29 cellular contexts compared by ENCODE assay signal in the genomic region with DNA sequence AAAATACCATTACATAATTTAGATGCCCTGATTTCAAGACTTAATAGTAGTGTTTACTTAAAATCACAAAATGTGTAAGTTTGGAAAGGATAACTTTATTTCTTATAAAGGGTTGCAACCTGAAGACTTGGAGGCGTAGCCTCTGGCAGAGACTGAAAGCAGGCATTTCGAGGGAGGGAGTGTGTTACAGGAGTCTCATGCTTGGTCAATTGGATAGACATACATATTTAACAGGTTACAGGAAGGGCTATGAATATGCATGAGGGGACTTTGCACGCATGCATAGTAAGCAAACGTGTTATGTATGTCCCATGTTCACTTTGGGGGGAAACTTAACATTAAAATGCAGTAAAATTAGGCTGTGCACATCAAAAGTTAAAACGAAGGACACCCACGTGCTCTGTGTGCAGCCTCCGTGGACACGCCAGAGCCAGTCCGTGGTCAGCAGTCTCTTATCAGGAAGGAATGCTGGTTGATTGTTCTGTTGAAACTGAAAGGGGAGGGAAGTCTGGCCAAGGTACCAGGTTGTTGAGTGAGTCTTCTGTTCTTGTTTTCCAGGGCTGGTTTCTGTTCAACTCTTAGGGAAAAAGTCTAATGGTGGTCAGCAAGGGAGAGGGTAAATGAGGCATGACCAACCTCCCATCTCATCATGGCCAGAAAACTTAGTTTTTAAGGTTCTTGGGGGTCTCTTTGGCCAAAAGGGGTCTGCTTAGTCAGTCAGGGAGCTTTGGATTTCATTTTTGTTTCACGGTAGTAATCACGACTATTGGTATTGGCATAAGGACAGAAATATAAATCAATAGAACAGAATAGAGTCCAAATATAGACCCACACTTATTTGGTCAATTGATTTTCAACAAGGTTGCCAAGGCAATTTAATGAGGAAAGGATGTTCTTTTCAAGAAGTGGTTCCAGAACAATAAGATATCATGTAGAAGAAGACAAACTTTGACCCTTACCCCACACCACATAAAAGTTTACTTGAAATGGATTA.
DNase-seq lines count a peak whose midpoint lies in the region; ATAC-seq and TF ChIP-seq lines count a peak whose summit lies in the region.
"Had no signal": no experiment of that assay in that cellular context is flagged by ENCODE, and none has a peak within 500 bp of the region (broad histone marks: within the 10 kb centered on the region; RNA-seq: fewer than 3 reads in every experiment).

No MANE protein-coding gene starts in this region.

- H3K27me3 ChIP-seq in IMR-90 (ENCODE audit: control insufficient read depth, insufficient read depth, low read length): no peaks in the 10 kb centered on the region
- no peaks in the 10 kb centered on the region for H3K27me3 ChIP-seq in body of pancreas
- H3K27me3 ChIP-seq in lower lobe of right lung (ENCODE audit: low read depth): no peaks in the 10 kb centered on the region
- H3K27me3 ChIP-seq: ascending aorta, dorsolateral prefrontal cortex, heart right ventricle, Peyer's patch, SJSA1 had no signal

- no peak overlapping the region for H3K18ac ChIP-seq in IMR-90 (ENCODE audit: low read depth, low read length)

- no peaks in the 10 kb centered on the region for H3K36me3 ChIP-seq in IMR-90 (ENCODE audit: control insufficient read depth, insufficient read depth, low read length)
- no peaks in the 10 kb centered on the region for H3K36me3 ChIP-seq in body of pancreas (replicated peaks in 1 of 2; ENCODE audit: insufficient read depth in 1 of 2, low read depth in 2 of 2)
- H3K36me3 ChIP-seq in lower lobe of right lung: no peaks in the 10 kb centered on the region
- H3K36me3 ChIP-seq: ascending aorta, heart right ventricle, Peyer's patch, SJSA1, thoracic aorta had no signal

- H2AK5ac ChIP-seq in IMR-90 (ENCODE audit: low read depth, low read length): peak overlapping the region; percentile 26; the same call in 1 of the 2 replicates

- dilution Hi-C loops in IMR-90 (cut with HindIII; ENCODE audit: low sequenced_read_pairs, unreplicated experiment): no loop called here

- H4K91ac ChIP-seq in IMR-90 (ENCODE audit: insufficient read depth, low read depth, low read length): no peak overlapping the region

- H4K8ac ChIP-seq in IMR-90 (ENCODE audit: low read depth in 2 of 2, low read length in 2 of 2): no peak overlapping the region

- no peaks in the 10 kb centered on the region for H3K4me1 Mint-ChIP-seq in activated naive CD8-positive, alpha-beta T cell treated with anti-CD3 and anti-CD28 coated beads, Interleukin-2, amount 50 U/mL, for 24 hours
- H3K4me1 Mint-ChIP-seq: activated T-helper 17 cell treated with anti-CD3 and anti-CD28 coated beads, Interleukin-2, amount 50 U/mL, for 72 hours; central memory CD8-positive, alpha-beta T cell; T-cell had no signal

- TF ChIP-seq POLR2A in IMR-90 (IDR thresholded peaks at IDR 0.05; ENCODE audit: low read depth, low read length) (no peak), body of pancreas (IDR thresholded peaks at IDR 0.05) (peak in 1 of 3 donors; percentile 29)

- peaks cover 15% of the 10 kb centered on the region for H3K9me3 Mint-ChIP-seq in activated naive CD8-positive, alpha-beta T cell treated with anti-CD3 and anti-CD28 coated beads, Interleukin-2, amount 50 U/mL, for 24 hours
- H3K9me3 Mint-ChIP-seq: activated naive CD4-positive, alpha-beta T cell treated with anti-CD3 and anti-CD28 coated beads, Interleukin-2, amount 50 U/mL, for 72 hours; central memory CD8-positive, alpha-beta T cell had no signal

- no peaks in the 10 kb centered on the region for H3K36me3 Mint-ChIP-seq in activated naive CD8-positive, alpha-beta T cell treated with anti-CD3 and anti-CD28 coated beads, Interleukin-2, amount 50 U/mL, for 24 hours (ENCODE audit: low read depth)
- H3K36me3 Mint-ChIP-seq: activated CD4-positive, alpha-beta memory T cell treated with anti-CD3 and anti-CD28 coated beads for 36 hours; activated naive CD4-positive, alpha-beta T cell treated with anti-CD3 and anti-CD28 coated beads, Interleukin-2, amount 50 U/mL, for 72 hours; T-cell had no signal

- ATAC-seq in IMR-90 (ENCODE audit: low read depth) (no peak), body of pancreas (peak; percentile 96), lower lobe of right lung (peak; percentile 74 to 93), HG02588 (IDR thresholded peaks at IDR 0.05; ENCODE audit: unreplicated experiment) (no peak)
- ATAC-seq in activated naive CD8-positive, alpha-beta T cell treated with anti-CD3 and anti-CD28 coated beads, Interleukin-2, amount 50 U/mL, for 24 hours: no peak
- ATAC-seq: activated naive CD4-positive, alpha-beta T cell treated with anti-CD3 and anti-CD28 coated beads, Interleukin-2, amount 50 U/mL, for 72 hours; activated T-helper 17 cell treated with anti-CD3 and anti-CD28 coated beads, Interleukin-2, amount 50 U/mL, for 72 hours; HCT116; T-cell had no signal

- no peak overlapping the region for H2BK120ac ChIP-seq in IMR-90 (ENCODE audit: low read depth, low read length)

- no peak overlapping the region for H2BK20ac ChIP-seq in IMR-90 (ENCODE audit: low read depth, low read length)

- no peak overlapping the region for H3K27ac Mint-ChIP-seq in activated naive CD8-positive, alpha-beta T cell treated with anti-CD3 and anti-CD28 coated beads, Interleukin-2, amount 50 U/mL, for 24 hours
- H3K27ac Mint-ChIP-seq: activated CD4-positive, alpha-beta memory T cell treated with anti-CD3 and anti-CD28 coated beads for 36 hours; activated naive CD4-positive, alpha-beta T cell treated with anti-CD3 and anti-CD28 coated beads, Interleukin-2, amount 50 U/mL, for 72 hours; activated T-helper 17 cell treated with anti-CD3 and anti-CD28 coated beads, Interleukin-2, amount 50 U/mL, for 72 hours; T-cell had no signal

- no peak overlapping the region for H3K23ac ChIP-seq in IMR-90 (ENCODE audit: low read depth, low read length)

- DNase-seq in IMR-90: no peak
- DNase-seq in body of pancreas: peak; percentile 41 to 70 (median 62)
- no peak for DNase-seq in lower lobe of right lung
- DNase-seq in renal cortical epithelial cell (ENCODE audit: low read depth): peak; percentile 58
- no peak for DNase-seq in activated naive CD8-positive, alpha-beta T cell treated with anti-CD3 and anti-CD28 coated beads, Interleukin-2, amount 50 U/mL, for 24 hours
- DNase-seq in activated CD4-positive, alpha-beta T cell treated with anti-CD3 and anti-CD28 coated beads, Interleukin-2, amount 50 U/mL, for 1 hour: no peak
- no peak for DNase-seq in NCI-H524 (lab: John Stamatoyannopoulos, UW)
- DNase-seq: activated CD4-positive, alpha-beta memory T cell treated with anti-CD3 and anti-CD28 coated beads for 36 hours; activated CD8-positive, alpha-beta memory T cell treated with anti-CD3 and anti-CD28 coated beads, Interleukin-2, amount 50 U/mL, for 48 hours; C1 segment of cervical spinal cord; dorsolateral prefrontal cortex; heart right ventricle; NCI-H1436 treated with DMSO at 0.1 percent for 48 hours; NCI-H510A treated with DMSO at 0.1 percent for 48 hours; nucleus accumbens; Peyer's patch; right cardiac atrium; stimulated activated CD4-positive, alpha-beta T cell treated with anti-CD3 and anti-CD28 coated beads, Interleukin-12 subunit alpha, Interleukin-12 subunit beta, amount 100 ng/mL, for 4 hours; stimulated activated CD4-positive, alpha-beta T cell treated with anti-CD3 and anti-CD28 coated beads, Interleukin-4, amount 100 ng/mL, for 4 hours; stimulated activated naive CD4-positive, alpha-beta T cell; T-cell had no signal

- H3K4me3 Mint-ChIP-seq in activated naive CD8-positive, alpha-beta T cell treated with anti-CD3 and anti-CD28 coated beads, Interleukin-2, amount 50 U/mL, for 24 hours: no peak overlapping the region
- H3K4me3 Mint-ChIP-seq: activated CD4-positive, alpha-beta memory T cell treated with anti-CD3 and anti-CD28 coated beads for 36 hours; activated T-helper 17 cell treated with anti-CD3 and anti-CD28 coated beads, Interleukin-2, amount 50 U/mL, for 72 hours; central memory CD8-positive, alpha-beta T cell; T-cell had no signal

- H3K4me1 ChIP-seq in IMR-90 (ENCODE audit: control insufficient read depth, insufficient read depth, low read length): peaks cover 8% of the 10 kb centered on the region
- peaks cover 10% of the 10 kb centered on the region for H3K4me1 ChIP-seq in body of pancreas
- no peaks in the 10 kb centered on the region for H3K4me1 ChIP-seq in lower lobe of right lung
- H3K4me1 ChIP-seq: ascending aorta, Peyer's patch had no signal

- no peak overlapping the region for H4K5ac ChIP-seq in IMR-90 (ENCODE audit: low read depth, low read length)

- TF ChIP-seq RAD21 in IMR-90 (IDR thresholded peaks at IDR 0.05; ENCODE audit: low read length): no peak

- H2AK9ac ChIP-seq in IMR-90 (replicated peaks; ENCODE audit: low read depth, low read length, poor library complexity): no peak overlapping the region

- BruUV-seq in IMR-90 (replicated peaks; lab: Mats Ljungman, UMichigan): no TSS peak

- no peak overlapping the region for H3K4ac ChIP-seq in IMR-90 (ENCODE audit: low read depth, low read length)

- H2BK15ac ChIP-seq in IMR-90 (ENCODE audit: low read depth, low read length): no peak overlapping the region

- H3K4me3 ChIP-seq in IMR-90 (ENCODE audit: insufficient read depth, low read depth, low read length) (no peak overlapping the region), body of pancreas (no peak overlapping the region), lower lobe of right lung (no peak overlapping the region)
- H3K4me3 ChIP-seq: ascending aorta, dorsolateral prefrontal cortex, heart right ventricle, Peyer's patch, SJSA1, thoracic aorta had no signal

- WGBS in IMR-90 (ENCODE audit: extremely low coverage in 2 of 2, insufficient read length in 1 of 2), 2 experiments: 100% methylated on average over 3 of the region's 11 CpGs; no CpG with 5 or more reads in 1 of the 2 experiments
- WGBS in body of pancreas, 2 donors: 25% methylated on average over 11 of the region's 11 CpGs

- H3K9me1 ChIP-seq in IMR-90 (ENCODE audit: insufficient read depth, low read length): peaks cover 10% of the 10 kb centered on the region; the same call in 1 of the 2 replicates

- intact Hi-C loops in IMR-90 (cut with micrococcal nuclease): no loop called here
- intact Hi-C loops in body of pancreas (cut with DNase I): no loop called here
- intact Hi-C loops in lower lobe of right lung (cut with DNase I): no loop called here

- H3K9me3 ChIP-seq in IMR-90 (ENCODE audit: control insufficient read depth, insufficient read depth, low read length): no peaks in the 10 kb centered on the region; the same call in 1 of the 2 replicates
- H3K9me3 ChIP-seq in body of pancreas: no peaks in the 10 kb centered on the region
- H3K9me3 ChIP-seq in lower lobe of right lung: no peaks in the 10 kb centered on the region
- H3K9me3 ChIP-seq: ascending aorta, Peyer's patch, SJSA1, thoracic aorta had no signal

- H3K56ac ChIP-seq in IMR-90 (ENCODE audit: extremely low read depth, insufficient read depth, low read length): no peak overlapping the region

- no peak overlapping the region for H2AFZ ChIP-seq in IMR-90 (replicated peaks; ENCODE audit: low read length, poor library complexity)

- CTCF ChIA-PET in IMR-90 (lab: Yijun Ruan, JAX): no interaction called here

- H3K9ac ChIP-seq in IMR-90 (ENCODE audit: low read depth, low read length): no peak overlapping the region

- no peak for TF ChIP-seq CTCF in IMR-90 (conservative IDR thresholded peaks at IDR 0.05; ENCODE audit: low read depth, low read length)
- no peak for TF ChIP-seq CTCF in body of pancreas (IDR thresholded peaks at IDR 0.05)
- TF ChIP-seq CTCF in lower lobe of right lung (IDR thresholded peaks at IDR 0.05): no peak

- no peaks in the 10 kb centered on the region for H4K20me1 ChIP-seq in IMR-90 (ENCODE audit: insufficient read depth, low read length)

- POLR2A ChIA-PET in IMR-90 (lab: Charles Lee; ENCODE audit: unreplicated experiment): no interaction called here

- no peak overlapping the region for H2BK5ac ChIP-seq in IMR-90 (ENCODE audit: low read depth, low read length, poor library complexity, severe bottlenecking)

- no peak overlapping the region for H3K4me2 ChIP-seq in IMR-90 (ENCODE audit: low read depth, low read length)

- H3K79me1 ChIP-seq in IMR-90 (ENCODE audit: low read depth in 1 of 2, low read length in 2 of 2): peaks cover 0 to 10% of the 10 kb centered on the region in 2 experiments; a peak in 2 of 4 replicates

- H3K27ac ChIP-seq in IMR-90 (ENCODE audit: insufficient read depth, low read length) (no peak overlapping the region), body of pancreas (peak overlapping the region; percentile 63 to 86 (median 80)), lower lobe of right lung (peak overlapping the region; percentile 26)
- H3K27ac ChIP-seq: ascending aorta, dorsolateral prefrontal cortex, heart right ventricle, Peyer's patch, SJSA1, thoracic aorta had no signal

- H3K14ac ChIP-seq in IMR-90 (replicated peaks; ENCODE audit: low read depth, low read length): no peak overlapping the region

- peaks cover 10% of the 10 kb centered on the region for H3K27me3 Mint-ChIP-seq in activated naive CD8-positive, alpha-beta T cell treated with anti-CD3 and anti-CD28 coated beads, Interleukin-2, amount 50 U/mL, for 24 hours

- in situ Hi-C loops in IMR-90 (cut with MboI; ENCODE audit: low sequenced_read_pairs): no loop called here

Comparison
In these comparisons a context has a peak if more than half of its experiments do, and no peak if none do; other contexts are left out.
1. ATAC-seq: peak in body of pancreas (single experiment) and lower lobe of right lung (2 of 2); none in IMR-90 (single experiment), activated naive CD8-positive, alpha-beta T cell treated with anti-CD3 and anti-CD28 coated beads, Interleukin-2, amount 50 U/mL, for 24 hours (single experiment) and HG02588 (single experiment).
2. DNase-seq: peak in body of pancreas (4 of 4) and renal cortical epithelial cell (single experiment); none in IMR-90 (single experiment), lower lobe of right lung (single experiment), activated naive CD8-positive, alpha-beta T cell treated with anti-CD3 and anti-CD28 coated beads, Interleukin-2, amount 50 U/mL, for 24 hours (single experiment), activated CD4-positive, alpha-beta T cell treated with anti-CD3 and anti-CD28 coated beads, Interleukin-2, amount 50 U/mL, for 1 hour (single experiment) and NCI-H524 (0 of 2).